In genomic region chr7:156429514-156429913, GRCh38 we compare ENCODE assay signal across 24 cellular contexts.
"Had no signal": no experiment of that assay in that cellular context is flagged by ENCODE, and none has a peak within 500 bp of the region (broad histone marks: within the 10 kb centered on the region; RNA-seq: fewer than 3 reads in every experiment).

No MANE protein-coding gene starts in this region.

- H3K36me3 ChIP-seq: colonic mucosa, esophagus squamous epithelium, gastrocnemius medialis, heart right ventricle, left lung, lower lobe of right lung had no signal

- H3K27ac ChIP-seq: colonic mucosa, epithelial cell of prostate, esophagus squamous epithelium, gastrocnemius medialis, heart right ventricle, left lung, lower lobe of right lung had no signal

- H3K4me3 ChIP-seq: colonic mucosa, esophagus squamous epithelium, gastrocnemius medialis, heart right ventricle, left lung, lower lobe of right lung, mucosa of descending colon had no signal

- ATAC-seq: effector memory CD8-positive, alpha-beta T cell; esophagus mucosa; gastrocnemius medialis; heart right ventricle; left cardiac atrium; left lung; left ventricle myocardium superior; lower lobe of right lung; mucosa of descending colon; naive thymus-derived CD4-positive, alpha-beta T cell had no signal

- DNase-seq: colonic mucosa; cortex of kidney; effector CD8-positive, alpha-beta T cell; effector memory CD8-positive, alpha-beta T cell; endodermal cell; erythroblast; esophagus squamous epithelium; foreskin fibroblast; foreskin melanocyte; gastrocnemius medialis; glutamatergic neuron; head of caudate nucleus; heart right ventricle; hippocampal formation; left cardiac atrium; left lung; left ventricle myocardium superior; lower lobe of right lung; mesendoderm; midbrain; mucosa of descending colon; naive thymus-derived CD4-positive, alpha-beta T cell had no signal

- H3K9me3 ChIP-seq: colonic mucosa, esophagus squamous epithelium, gastrocnemius medialis, heart right ventricle, left lung, lower lobe of right lung, mucosa of descending colon had no signal

- H3K27me3 ChIP-seq: colonic mucosa, esophagus squamous epithelium, gastrocnemius medialis, left lung had no signal

- H3K4me1 ChIP-seq: colonic mucosa, esophagus squamous epithelium, gastrocnemius medialis, heart right ventricle, left lung, lower lobe of right lung had no signal
